Comparison of ENCODE assay signal across 18 cellular contexts in the genomic region with DNA sequence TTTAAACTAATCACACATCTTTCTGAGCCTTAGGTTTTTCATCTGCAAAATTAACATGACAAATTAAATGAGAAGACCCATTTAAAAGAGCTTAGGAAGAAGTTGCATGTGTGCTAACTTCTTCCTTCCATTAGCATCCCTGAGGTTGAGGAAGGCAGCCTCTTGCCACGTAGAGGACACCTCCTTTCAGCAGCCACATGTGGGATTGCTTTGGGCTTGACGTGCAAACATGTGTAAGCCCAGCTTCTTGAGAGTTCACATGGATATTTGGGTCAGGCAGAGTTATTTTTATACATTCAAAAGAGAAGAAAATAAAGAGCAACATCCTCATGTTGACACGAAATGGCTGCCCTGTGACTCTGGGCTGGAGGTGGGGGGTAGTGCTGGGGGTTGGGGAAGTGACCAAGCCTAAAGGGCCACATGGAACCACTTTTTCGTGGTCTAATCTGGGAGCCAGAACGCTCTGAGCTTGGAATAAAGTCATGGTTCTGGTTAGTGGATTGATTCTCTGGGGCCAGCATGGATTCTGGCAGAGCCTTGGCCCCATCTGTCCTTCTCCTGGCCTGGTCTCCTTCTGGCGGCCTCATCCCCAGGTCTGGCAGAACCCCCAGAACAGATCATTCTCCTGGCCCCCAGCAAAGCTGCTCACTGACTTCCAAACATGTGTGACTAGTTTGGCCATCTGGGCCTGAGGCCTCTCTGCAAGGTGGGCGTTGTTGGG.
DNase-seq lines count a peak whose midpoint lies in the region; ATAC-seq and TF ChIP-seq lines count a peak whose summit lies in the region.
"Had no signal": no experiment of that assay in that cellular context is flagged by ENCODE, and none has a peak within 500 bp of the region (broad histone marks: within the 10 kb centered on the region; RNA-seq: fewer than 3 reads in every experiment).

No MANE protein-coding gene starts in this region.

- H3K36me3 ChIP-seq in heart right ventricle: no peaks in the 10 kb centered on the region
- H3K36me3 ChIP-seq in gastrocnemius medialis: no peaks in the 10 kb centered on the region
- no peaks in the 10 kb centered on the region for H3K36me3 ChIP-seq in transverse colon

- in situ Hi-C loops in gastrocnemius medialis (cut with MboI; ENCODE audit: low sequenced_read_pairs in 4 of 4): no loop called here
- in situ Hi-C loops in transverse colon (cut with MboI; ENCODE audit: low pct_ligation_motif_present in 1 of 4, low pct_unique_long_range_greater_than_20kb in 1 of 4, low sequenced_read_pairs in 3 of 4): no loop called here

- H3K4me1 ChIP-seq in heart right ventricle: peaks cover 2 to 39% (median 10%) of the 10 kb centered on the region in 9 donors
- H3K4me1 ChIP-seq in gastrocnemius medialis: peaks cover 11 to 21% of the 10 kb centered on the region in 2 donors
- no peaks in the 10 kb centered on the region for H3K4me1 ChIP-seq in transverse colon

- H3K4me3 ChIP-seq in heart right ventricle (no peak overlapping the region), gastrocnemius medialis (no peak overlapping the region), transverse colon (no peak overlapping the region)

- ATAC-seq in heart right ventricle (peak; percentile 42 to 82 (median 64)), gastrocnemius medialis (peak; percentile 30 to 50)
- ATAC-seq: PC-3 had no signal

- TF ChIP-seq EP300 in transverse colon (IDR thresholded peaks at IDR 0.05; ENCODE audit: low read depth): no peak

- peak overlapping the region in 6 of 10 donors; percentile 9 to 62 (median 42) for H3K27ac ChIP-seq in heart right ventricle
- peak overlapping the region; percentile 38 to 73 (median 68) for H3K27ac ChIP-seq in gastrocnemius medialis
- H3K27ac ChIP-seq in transverse colon: no peak overlapping the region
- H3K27ac ChIP-seq: HL-60 had no signal

- TF ChIP-seq CTCF in heart right ventricle (IDR thresholded peaks at IDR 0.05) (no peak), gastrocnemius medialis (IDR thresholded peaks at IDR 0.05 in 4 of 5, conservative IDR thresholded peaks at IDR 0.05 in 1 of 5) (no peak), transverse colon (IDR thresholded peaks at IDR 0.05) (no peak)

- TF ChIP-seq POLR2A in gastrocnemius medialis (IDR thresholded peaks at IDR 0.05): no peak
- no peak for TF ChIP-seq POLR2A in transverse colon (IDR thresholded peaks at IDR 0.05)

- H3K9me3 ChIP-seq in heart right ventricle (no peaks in the 10 kb centered on the region), gastrocnemius medialis (no peaks in the 10 kb centered on the region), transverse colon (no peaks in the 10 kb centered on the region)

- no peaks in the 10 kb centered on the region for H3K27me3 ChIP-seq in heart right ventricle
- no peaks in the 10 kb centered on the region for H3K27me3 ChIP-seq in gastrocnemius medialis
- no peaks in the 10 kb centered on the region for H3K27me3 ChIP-seq in transverse colon

- 70 to 72% methylated on average over 7 of the region's 7 CpGs for WGBS in heart right ventricle, 2 donors
- 80 to 81% methylated on average over 2 to 7 of the region's 7 CpGs for WGBS in transverse colon (ENCODE audit: low coverage in 1 of 2), 2 donors

- DNase-seq in DMS 273 (lab: John Stamatoyannopoulos, UW; ENCODE audit: unreplicated experiment): peak; percentile 75
- peak; percentile 97 for DNase-seq in cerebellar cortex (ENCODE audit: low spot score)
- peak in 1 of 2 donors; percentile 45 for DNase-seq in heart right ventricle
- DNase-seq in gastrocnemius medialis: peak; percentile 46 to 67
- DNase-seq in D341Med (ENCODE audit: low spot score): no peak
- DNase-seq in transverse colon: no peak
- no peak for DNase-seq in stimulated activated CD4-positive, alpha-beta T cell treated with anti-CD3 and anti-CD28 coated beads, Interleukin-1b, Interleukin-23, amount 100 ng/mL, for 48 hours
- DNase-seq in NCI-H2227 (lab: John Stamatoyannopoulos, UW; ENCODE audit: unreplicated experiment): no peak
- DNase-seq: AML-193; Calu3; CD4-positive, CD25-positive, alpha-beta regulatory T cell; HFFc6; NCI-H1436 treated with DMSO at 0.1 percent for 48 hours; NCI-H2107; NCI-H345; NCI-H748 treated with DMSO at 0.1 percent for 48 hours; PC-3 had no signal

- intact Hi-C loops in heart right ventricle (cut with DNase I): no loop called here
- intact Hi-C loops in gastrocnemius medialis (cut with DNase I; ENCODE audit: low total_unique reads): no loop called here
- intact Hi-C loops in transverse colon (cut with DNase I; ENCODE audit: low total_unique reads): no loop called here

Comparison
In these comparisons a context has a peak if more than half of its experiments do, and no peak if none do; other contexts are left out.
1. DNase-seq: peak in DMS 273 (single experiment), cerebellar cortex (single experiment) and gastrocnemius medialis (2 of 2); none in D341Med (single experiment), transverse colon (single experiment), stimulated activated CD4-positive, alpha-beta T cell treated with anti-CD3 and anti-CD28 coated beads, Interleukin-1b, Interleukin-23, amount 100 ng/mL, for 48 hours (single experiment) and NCI-H2227 (single experiment).
2. H3K27ac ChIP-seq: peak in heart right ventricle (6 of 10) and gastrocnemius medialis (4 of 4); none in transverse colon (0 of 4).